17 cellular contexts compared by ENCODE assay signal in genomic region chr3:184384856-184385422, GRCh38. TPM values are rescaled to one million over a fixed set of nuclear protein-coding genes. Genes with fewer than 3 reads are reported as not detected.
"Had no signal": no experiment of that assay in that cellular context is flagged by ENCODE, and none has a peak within 500 bp of the region (broad histone marks: within the 10 kb centered on the region; RNA-seq: fewer than 3 reads in every experiment).

No MANE protein-coding gene starts in this region.

- H3K27ac Mint-ChIP-seq: dendritic cell treated with granulocyte-macrophage colony-stimulating factor and Interleukin-4, amounts not matched to agents 40 ng/mL and 50 ng/mL, for 4 days; naive thymus-derived CD8-positive, alpha-beta T cell; type B pancreatic cell had no signal

- H3K4me3 Mint-ChIP-seq: dendritic cell treated with granulocyte-macrophage colony-stimulating factor and Interleukin-4, amounts not matched to agents 40 ng/mL and 50 ng/mL, for 4 days; neural progenitor cell; type B pancreatic cell had no signal

- H3K27me3 ChIP-seq: right atrium auricular region had no signal

- H3K9me3 Mint-ChIP-seq: dendritic cell treated with granulocyte-macrophage colony-stimulating factor and Interleukin-4, amounts not matched to agents 40 ng/mL and 50 ng/mL, for 4 days; naive thymus-derived CD8-positive, alpha-beta T cell; type B pancreatic cell had no signal

- H2AFZ ChIP-seq: neural progenitor cell had no signal

- H3K9me3 ChIP-seq: mucosa of descending colon, right atrium auricular region, sigmoid colon, thyroid gland had no signal

- H3K36me3 ChIP-seq: neural progenitor cell, right atrium auricular region, sigmoid colon, thyroid gland had no signal

- H3K36me3 Mint-ChIP-seq: naive thymus-derived CD8-positive, alpha-beta T cell; neural progenitor cell; type B pancreatic cell had no signal

- H3K4me3 ChIP-seq: mucosa of descending colon, neural progenitor cell, right atrium auricular region, sigmoid colon, skin epidermis, thyroid gland had no signal

- H3K4me2 ChIP-seq: neural progenitor cell had no signal

- DNase-seq: erythroblast; foreskin keratinocyte; left colon; left ventricle myocardium superior; mucosa of descending colon; naive thymus-derived CD8-positive, alpha-beta T cell; sigmoid colon; stimulated activated CD4-positive, alpha-beta T cell treated with anti-CD3 and anti-CD28 coated beads, Interleukin-2, amount 100 ng/mL, for 24 hours; stimulated activated CD4-positive, alpha-beta T cell treated with anti-CD3 and anti-CD28 coated beads, Interleukin-4, amount 100 ng/mL, for 4 hours; stimulated activated naive CD4-positive, alpha-beta T cell; thyroid gland had no signal

- H3K4me1 ChIP-seq: foreskin keratinocyte had no signal

- H3K27ac ChIP-seq: foreskin keratinocyte, neural progenitor cell, right atrium auricular region, sigmoid colon, skin epidermis, thyroid gland had no signal

RNA-seq across cellular contexts. Expression of gene CHRD, which starts 5.1 kb away (rescaled TPM):
- total RNA-seq: foreskin keratinocyte; naive thymus-derived CD8-positive, alpha-beta T cell had no signal

RNA-seq across cellular contexts. Expression of gene THPO, which starts 6.9 kb away (rescaled TPM):
- total RNA-seq: foreskin keratinocyte; left colon; lung microvascular endothelial cell; naive thymus-derived CD8-positive, alpha-beta T cell had no signal
